8 cellular contexts compared by ENCODE assay signal in the genomic region with DNA sequence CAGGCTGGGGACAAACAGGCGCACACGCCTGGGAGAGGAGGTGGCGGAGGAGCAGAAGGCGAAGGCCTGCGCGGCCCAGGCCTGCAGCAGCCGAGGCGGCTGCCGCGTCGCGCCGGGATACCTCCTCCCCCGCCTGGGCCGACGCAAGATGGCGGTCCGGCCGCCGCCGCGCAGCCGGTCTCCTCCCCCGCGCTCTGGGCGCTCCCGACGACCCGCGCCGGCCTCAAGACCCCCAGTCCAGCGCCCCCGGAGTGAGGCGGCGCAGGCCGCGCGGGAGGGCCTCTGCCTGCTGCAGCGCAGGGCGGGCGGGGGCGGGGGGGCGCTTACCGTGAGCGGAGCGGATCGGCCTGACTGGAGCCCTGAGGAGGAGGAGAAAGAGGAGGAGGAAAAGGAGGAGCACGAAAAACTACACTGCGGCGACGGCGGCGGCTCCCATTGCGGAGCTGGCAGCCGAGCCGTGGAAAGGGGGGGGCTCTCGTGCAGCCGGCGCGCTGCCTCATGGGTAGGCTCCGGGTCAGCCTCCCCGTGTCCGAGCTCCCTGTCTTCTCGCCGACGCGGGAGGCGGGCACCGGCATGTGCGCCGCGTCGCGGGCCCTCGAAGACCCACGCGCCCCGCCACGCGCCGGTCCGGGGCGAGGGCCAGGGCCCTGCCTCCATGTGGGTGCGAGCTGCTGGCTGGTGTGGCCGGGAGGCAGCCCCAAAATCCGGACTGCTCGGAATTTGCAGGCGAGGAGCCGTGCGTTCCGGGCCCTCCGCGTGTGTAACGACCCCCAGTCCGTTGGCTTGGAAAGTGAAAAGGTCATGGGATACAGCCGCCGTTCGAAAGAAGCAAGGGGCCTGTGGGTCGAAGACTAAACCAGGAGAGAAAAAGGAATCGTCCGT. TPM values are rescaled to one million over a fixed set of nuclear protein-coding genes. Genes with fewer than 3 reads are reported as not detected.
A peak's percentile ranks its signal among the peaks of the same experiment; 100 is the strongest.
DNase-seq lines count a peak whose midpoint lies in the region; ATAC-seq, FAIRE-seq and TF ChIP-seq lines count a peak whose summit lies in the region.

TSS of gene ZNF280D (minus strand) at position 379 of the 882 bp plus-strand sequence. CDS start 26,400 bp downstream, outside the sequence.

- no peak for FAIRE-seq in pancreas (lab: Jason Lieb, UNC)

- peak within 1 kb of the TSS; percentile 93 for H3K27ac ChIP-seq in HEK293 (ENCODE audit: extremely low read depth, low read depth, low read length)
- peak within 1 kb of the TSS; percentile 90 to 98 (median 94) for H3K27ac ChIP-seq in pancreas
- H3K27ac ChIP-seq in thyroid gland, result peak within 1 kb of the TSS; percentile 92 to 99 (median 97)

- CTCF ChIA-PET in HEK293 (lab: Yijun Ruan, JAX), result interaction anchor here (0.6 kb wide), 1 partner anchor 809 kb away, joined by 4 read pairs; no protein-coding TSS in a partner anchor

- POLR2A ChIA-PET in HEK293 (lab: Yijun Ruan, JAX), result interaction anchor here (0.7 to 1.0 kb wide), 2 partner anchors 12 to 66 kb away, joined by 3 read pairs; no protein-coding TSS in a partner anchor

- H3K36me3 ChIP-seq in HEK293 (ENCODE audit: control insufficient read depth in 2 of 2, insufficient read depth in 1 of 2, low read length in 2 of 2) (peaks cover 0 to 5% of the 10 kb centered on the region in 2 experiments; a peak in 1 of 3 replicates), pancreas (no peaks in the 10 kb centered on the region), thyroid gland (no peaks in the 10 kb centered on the region)

- 8 to 10% methylated on average over 77 to 101 of the region's 101 CpGs for WGBS in pancreas, 2 donors
- WGBS in thyroid gland, 2 donors, result 19 to 21% methylated on average over 49 to 51 of the region's 101 CpGs

- intact Hi-C loops in pancreas (cut with DNase I), result no loop called here
- intact Hi-C loops in thyroid gland (cut with DNase I), result no loop called here

- H3K36me3 Mint-ChIP-seq in activated naive CD4-positive, alpha-beta T cell treated with anti-CD3 and anti-CD28 coated beads, Interleukin-2, amount 50 U/mL, for 72 hours, result peaks cover 7 to 25% of the 10 kb centered on the region in 2 donors

- TF ChIP-seq CTCF in HEK293 (tag by site-specific recombination; IDR thresholded peaks at IDR 0.05) (no peak), pancreas (IDR thresholded peaks at IDR 0.05) (no peak), thyroid gland (IDR thresholded peaks at IDR 0.05) (peak in 1 of 6 experiments; percentile 22)

- peak; percentile 93 for DNase-seq in GM03348 (ENCODE audit: low spot score)
- peak; percentile 48 for DNase-seq in NAMALWA (ENCODE audit: low spot score)
- peak; percentile 71 for DNase-seq in SKM-1 treated with dmso at 0.1 percent for 144 hours (lab: John Stamatoyannopoulos, UW; ENCODE audit: unreplicated experiment)
- DNase-seq in activated naive CD4-positive, alpha-beta T cell treated with anti-CD3 and anti-CD28 coated beads, Interleukin-2, amount 50 U/mL, for 72 hours (ENCODE audit: low spot score in 2 of 2), result peak; percentile 70 to 72
- peak; percentile 92 for DNase-seq in glomerular visceral epithelial cell (ENCODE audit: extremely low spot score)
- peak; percentile 87 to 95 (median 90) for DNase-seq in pancreas
- peak; percentile 91 to 92 for DNase-seq in thyroid gland

- peak within 1 kb of the TSS; percentile 45 for H3K4me3 ChIP-seq in HEK293 (ENCODE audit: low read depth, low read length)
- peak within 1 kb of the TSS; percentile 49 to 81 (median 62) for H3K4me3 ChIP-seq in pancreas
- H3K4me3 ChIP-seq in thyroid gland (replicated peaks in 1 of 3), result peak within 1 kb of the TSS; percentile 15 to 84 (median 47)

- H3K27me3 ChIP-seq in pancreas (no peaks in the 10 kb centered on the region), thyroid gland (no peaks in the 10 kb centered on the region)

- H3K9me3 ChIP-seq in HEK293 (ENCODE audit: control insufficient read depth, insufficient read depth, low read depth, low read length), result no peaks in the 10 kb centered on the region
- H3K9me3 ChIP-seq in pancreas, result no peaks in the 10 kb centered on the region
- H3K9me3 ChIP-seq in thyroid gland, result no peaks in the 10 kb centered on the region

- peak within 1 kb of the TSS; percentile 98 to 99 for H3K27ac Mint-ChIP-seq in activated naive CD4-positive, alpha-beta T cell treated with anti-CD3 and anti-CD28 coated beads, Interleukin-2, amount 50 U/mL, for 72 hours

- ATAC-seq in activated naive CD4-positive, alpha-beta T cell treated with anti-CD3 and anti-CD28 coated beads, Interleukin-2, amount 50 U/mL, for 72 hours, result peak; percentile 87 to 90
- peak; percentile 90 to 94 (median 92) for ATAC-seq in pancreas

- H3K4me1 ChIP-seq in HEK293 (ENCODE audit: control insufficient read depth, insufficient read depth, low read length), result peaks cover 5% of the 10 kb centered on the region
- H3K4me1 ChIP-seq in pancreas, result peaks cover 8 to 43% (median 32%) of the 10 kb centered on the region in 3 donors
- H3K4me1 ChIP-seq in thyroid gland, result peaks cover 24 to 28% of the 10 kb centered on the region in 2 donors

- TF ChIP-seq POLR2A in thyroid gland (IDR thresholded peaks at IDR 0.05), result peak in 1 of 2 donors; percentile 68

- H3K9me3 Mint-ChIP-seq in activated naive CD4-positive, alpha-beta T cell treated with anti-CD3 and anti-CD28 coated beads, Interleukin-2, amount 50 U/mL, for 72 hours, result no peaks in the 10 kb centered on the region

TF ChIP-seq in HEK293, 187 proteins besides CTCF, POLR2A, EP300 and RAD21 (continues in another document):
- TF ChIP-seq HIC1 (tag by site-specific recombination; IDR thresholded peaks at IDR 0.05) (no peak), SALL2 (tag by site-specific recombination; IDR thresholded peaks at IDR 0.05; ENCODE audit: borderline replicate concordance) (no peak), ZNF174 (tag by site-specific recombination; IDR thresholded peaks at IDR 0.05) (no peak), ZNF423 (tag by site-specific recombination; IDR thresholded peaks at IDR 0.05) (no peak), ZNF639 (tag by site-specific recombination; IDR thresholded peaks at IDR 0.05) (no peak), ZNF202 (tag by site-specific recombination; IDR thresholded peaks at IDR 0.05; ENCODE audit: borderline replicate concordance) (peak; percentile 99), ZNF621 (tag by site-specific recombination; IDR thresholded peaks at IDR 0.05) (no peak), ZNF292 (tag by site-specific recombination; IDR thresholded peaks at IDR 0.05; ENCODE audit: borderline replicate concordance, low read depth) (no peak), ZNF23 (tag by site-specific recombination; IDR thresholded peaks at IDR 0.05; ENCODE audit: borderline replicate concordance) (no peak), BCL11B (tag by site-specific recombination; IDR thresholded peaks at IDR 0.05; ENCODE audit: low read depth) (no peak), ZNF366 (tag by site-specific recombination; conservative IDR thresholded peaks at IDR 0.05) (no peak), ZNF843 (tag by site-specific recombination; IDR thresholded peaks at IDR 0.05) (no peak), ZNF114 (tag by site-specific recombination; IDR thresholded peaks at IDR 0.05) (no peak), KLF17 (tag by site-specific recombination; IDR thresholded peaks at IDR 0.05) (no peak), ZFHX2 (tag by site-specific recombination; conservative IDR thresholded peaks at IDR 0.05) (peak; percentile 59), YY1 (tag by site-specific recombination; IDR thresholded peaks at IDR 0.05) (peak; percentile 71), ZBTB21 (tag by site-specific recombination; IDR thresholded peaks at IDR 0.05) (no peak)

RNA-seq across cellular contexts. Expression of gene ZNF280D, which starts in this region (rescaled TPM):
- total RNA-seq in activated naive CD4-positive, alpha-beta T cell treated with anti-CD3 and anti-CD28 coated beads, Interleukin-2, amount 50 U/mL, for 72 hours, result 10 to 100 TPM in 1 of 2 donors, 1 to 10 TPM in 1; 6.7 to 17.6 TPM
- total RNA-seq in pancreas (10 to 100 TPM; 19.2 to 31.6 (median 26.0) TPM), thyroid gland (10 to 100 TPM; 55.6 to 81.8 (median 61.4) TPM)
- polyA plus RNA-seq in pancreas, result 10 to 100 TPM; 13.9 to 17.3 TPM

Comparison
In these comparisons a context has a peak if more than half of its experiments do, and no peak if none do; other contexts are left out.
1. Peak in every context shown above with its lines: DNase-seq, ATAC-seq, H3K4me3 ChIP-seq and H3K27ac ChIP-seq.